Comparison of ENCODE assay signal across 17 cellular contexts in the genomic region with DNA sequence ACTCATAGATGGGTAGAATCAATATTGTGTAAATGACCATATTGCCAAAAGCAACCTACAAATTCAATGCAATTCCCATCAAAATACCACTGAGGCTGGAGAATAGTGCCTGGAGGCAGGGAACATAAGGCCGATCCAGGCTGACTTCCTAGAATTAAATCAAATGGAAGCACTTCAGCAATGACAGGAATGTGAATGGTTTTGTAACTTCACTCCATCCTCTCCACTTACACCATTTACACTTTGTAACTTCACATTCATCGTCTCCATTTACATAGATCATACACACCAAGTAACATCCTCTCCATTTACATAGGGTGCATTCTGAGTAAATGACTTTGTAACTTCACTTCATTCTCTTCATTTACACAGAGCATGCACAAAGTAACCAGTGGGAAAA. TPM values are rescaled to one million over a fixed set of nuclear protein-coding genes. Genes with fewer than 3 reads are reported as not detected.
DNase-seq lines count a peak whose midpoint lies in the region; ATAC-seq and TF ChIP-seq lines count a peak whose summit lies in the region.
"Had no signal": no experiment of that assay in that cellular context is flagged by ENCODE, and none has a peak within 500 bp of the region (broad histone marks: within the 10 kb centered on the region; RNA-seq: fewer than 3 reads in every experiment).

No MANE protein-coding gene starts in this region.

- TF ChIP-seq POLR2A in stomach (IDR thresholded peaks at IDR 0.05) = no peak

- H3K4me2 ChIP-seq in fibroblast of lung (ENCODE audit: extremely low read depth, insufficient read depth, low read length) (no peak overlapping the region), parathyroid adenoma (ENCODE audit: low read length) (no peak overlapping the region)

- H3K36me3 ChIP-seq in NT2/D1 (ENCODE audit: insufficient read depth, insufficient read length, low read length) (no peaks in the 10 kb centered on the region), fibroblast of lung (ENCODE audit: control insufficient read depth, insufficient read depth, low read length) (no peaks in the 10 kb centered on the region), parathyroid adenoma (ENCODE audit: control insufficient read depth, insufficient read depth, low read length) (no peaks in the 10 kb centered on the region), stomach (no peaks in the 10 kb centered on the region)

- H3K4me1 ChIP-seq in NT2/D1 (ENCODE audit: insufficient read depth, insufficient read length) = no peaks in the 10 kb centered on the region
- H3K4me1 ChIP-seq in fibroblast of lung (ENCODE audit: control insufficient read depth, extremely low read depth, insufficient read depth, low read length) = peaks cover 3% of the 10 kb centered on the region
- peaks cover 18% of the 10 kb centered on the region for H3K4me1 ChIP-seq in parathyroid adenoma
- H3K4me1 ChIP-seq in stomach = no peaks in the 10 kb centered on the region

- H3K79me2 ChIP-seq in fibroblast of lung (ENCODE audit: control insufficient read depth, insufficient read depth, low read length) (no peaks in the 10 kb centered on the region), parathyroid adenoma (no peaks in the 10 kb centered on the region)

- H3K9ac ChIP-seq in NT2/D1 (ENCODE audit: insufficient read length, low read depth) (no peak overlapping the region), fibroblast of lung (ENCODE audit: insufficient read depth, low read length) (no peak overlapping the region), parathyroid adenoma (no peak overlapping the region)

- H2AFZ ChIP-seq in fibroblast of lung (ENCODE audit: low read length) = peak overlapping the region; percentile 20
- peak overlapping the region; percentile 68 for H2AFZ ChIP-seq in parathyroid adenoma

- H3K27ac ChIP-seq in fibroblast of lung (ENCODE audit: insufficient read depth, low read length) (no peak overlapping the region), parathyroid adenoma (peak overlapping the region; percentile 78), stomach (no peak overlapping the region)

- ATAC-seq in HG02970 (IDR thresholded peaks at IDR 0.05; ENCODE audit: low FRiP score, unreplicated experiment) = no peak
- ATAC-seq: activated T-cell treated with anti-CD3 and anti-CD28 coated beads, Interleukin-2, amount 50 U/mL, for 72 hours had no signal

- WGBS in stomach, 5 donors = 89 to 97% (median 93%) methylated on average over 2 of the region's 2 CpGs

- no peaks in the 10 kb centered on the region for H4K20me1 ChIP-seq in fibroblast of lung (ENCODE audit: control insufficient read depth, extremely low read depth, insufficient read depth, low read length)

- TF ChIP-seq CTCF in fibroblast of lung (conservative IDR thresholded peaks at IDR 0.05 in 1 of 2, IDR thresholded peaks at IDR 0.05 in 1 of 2; ENCODE audit: low read depth in 1 of 2, low read length in 2 of 2) = no peak
- TF ChIP-seq CTCF in parathyroid adenoma (IDR thresholded peaks at IDR 0.05) = no peak
- no peak for TF ChIP-seq CTCF in stomach (IDR thresholded peaks at IDR 0.05)

- intact Hi-C loops in stomach (cut with DNase I; ENCODE audit: low total_unique reads) = no loop called here

- DNase-seq in EL = peak; percentile 47
- DNase-seq in NT2/D1 (ENCODE audit: low read depth, low spot score) = peak; percentile 38
- peak; percentile 19 to 39 for DNase-seq in fibroblast of lung (ENCODE audit: low read depth in 2 of 2)
- no peak for DNase-seq in NCI-H2227 (lab: John Stamatoyannopoulos, UW; ENCODE audit: unreplicated experiment)
- no peak for DNase-seq in NCI-H1694 treated with DMSO at 0.1 percent for 48 hours (lab: John Stamatoyannopoulos, UW)
- DNase-seq in stomach = no peak
- DNase-seq: activated CD4-positive, alpha-beta memory T cell treated with anti-CD3 and anti-CD28 coated beads for 36 hours; activated naive CD8-positive, alpha-beta T cell treated with anti-CD3 and anti-CD28 coated beads, Interleukin-2, amount 10 ng/mL, durations not matched to agents 7 days and 5 days; activated T-cell treated with anti-CD3 and anti-CD28 coated beads, Interleukin-2, amount 50 U/mL, for 72 hours; endodermal cell; GF-D8; NCI-H2029; substantia nigra had no signal

- no peak for TF ChIP-seq EP300 in stomach (IDR thresholded peaks at IDR 0.05)

- H3K27me3 ChIP-seq in NT2/D1 (ENCODE audit: insufficient read depth, insufficient read length) (no peaks in the 10 kb centered on the region), fibroblast of lung (ENCODE audit: control insufficient read depth, insufficient read depth, low read length) (no peaks in the 10 kb centered on the region), parathyroid adenoma (ENCODE audit: control insufficient read depth, insufficient read depth, low read length) (no peaks in the 10 kb centered on the region), stomach (no peaks in the 10 kb centered on the region)

- H3K4me3 ChIP-seq in NT2/D1 (ENCODE audit: insufficient read length, low read depth) (no peak overlapping the region), fibroblast of lung (replicated peaks in 1 of 4; ENCODE audit: control extremely low read depth in 1 of 4, insufficient read depth in 1 of 4, low read depth in 3 of 4, low read length in 4 of 4) (no peak overlapping the region), parathyroid adenoma (ENCODE audit: low read depth, low read length) (no peak overlapping the region), stomach (no peak overlapping the region)

- H3K9me3 ChIP-seq in NT2/D1 (ENCODE audit: insufficient read depth, low read length) (peaks cover 31% of the 10 kb centered on the region), fibroblast of lung (ENCODE audit: control insufficient read depth, insufficient read depth, low read depth, low read length) (no peaks in the 10 kb centered on the region), parathyroid adenoma (ENCODE audit: control insufficient read depth, low read length) (no peaks in the 10 kb centered on the region), stomach (no peaks in the 10 kb centered on the region)

RNA-seq across cellular contexts. Expression of a gene that starts 11.6 kb away (rescaled TPM):
- total RNA-seq in fibroblast of lung = not detected in 2 replicates
- polyA plus RNA-seq in fibroblast of lung = not detected in 2 replicates
- polyA plus RNA-seq in fibroblast of lung (2012) = not detected in 2 replicates
- not detected in 2 replicates for polyA minus RNA-seq in fibroblast of lung (ENCODE audit: low replicate concordance)
- total RNA-seq in stomach = not detected
- polyA plus RNA-seq in stomach = 1 to 10 TPM in 1 of 3 donors, not detected in 2; 1.4 TPM
- total RNA-seq: activated CD4-positive, alpha-beta memory T cell treated with anti-CD3 and anti-CD28 coated beads for 36 hours; activated naive CD8-positive, alpha-beta T cell treated with anti-CD3 and anti-CD28 coated beads, Interleukin-2, amount 10 ng/mL, durations not matched to agents 7 days and 5 days; activated T-cell treated with anti-CD3 and anti-CD28 coated beads, Interleukin-2, amount 50 U/mL, for 72 hours; endodermal cell; HT-29; neural crest cell had no signal

Comparison
In these comparisons a context has a peak if more than half of its experiments do, and no peak if none do; other contexts are left out.
1. DNase-seq: peak in EL (single experiment), NT2/D1 (single experiment) and fibroblast of lung (2 of 2); none in NCI-H2227 (single experiment), NCI-H1694 treated with DMSO at 0.1 percent for 48 hours (single experiment) and stomach (single experiment).